In the genomic region with DNA sequence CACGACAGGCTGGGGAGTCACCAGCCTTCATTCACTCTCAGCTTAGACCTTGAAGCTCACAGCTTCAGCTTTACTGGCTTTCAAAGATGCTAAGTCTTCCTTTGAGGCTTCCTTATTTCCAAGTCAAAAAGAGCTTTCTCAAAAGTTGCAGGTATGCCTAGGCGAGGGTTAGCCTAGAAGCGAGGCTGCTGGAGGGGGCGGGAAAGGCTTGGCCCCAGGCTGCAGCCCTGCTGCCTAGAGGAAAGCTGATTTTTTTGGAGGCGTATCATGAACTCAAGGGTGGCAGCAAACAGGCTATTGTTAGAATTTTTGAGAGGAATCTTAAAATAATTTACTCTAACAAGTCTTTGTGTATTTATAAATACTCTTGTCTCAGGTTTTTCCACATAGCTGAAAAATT, we compare ENCODE assay signal across 12 cellular contexts.
"Had no signal": no experiment of that assay in that cellular context is flagged by ENCODE, and none has a peak within 500 bp of the region (broad histone marks: within the 10 kb centered on the region; RNA-seq: fewer than 3 reads in every experiment).

No MANE protein-coding gene starts in this region.

- H3K4me3 ChIP-seq: ascending aorta, gastrocnemius medialis, heart left ventricle, lung, vagina had no signal

- H3K27ac ChIP-seq: ascending aorta, heart left ventricle, neutrophil, vagina had no signal

- H3K36me3 ChIP-seq: ascending aorta, gastrocnemius medialis, neutrophil, vagina had no signal

- H3K9me3 Mint-ChIP-seq: activated CD4-positive, alpha-beta memory T cell treated with anti-CD3 and anti-CD28 coated beads for 36 hours; activated naive CD8-positive, alpha-beta T cell treated with anti-CD3 and anti-CD28 coated beads, Interleukin-2, amount 50 U/mL, for 24 hours; activated T-cell treated with anti-CD3 and anti-CD28 coated beads, Interleukin-2, amount 50 U/mL, for 4 hours; stimulated activated effector memory CD8-positive, alpha-beta T cell treated with anti-CD3 and anti-CD28 coated beads, Interleukin-12 subunit alpha, Interleukin-12 subunit beta, amount 100 ng/mL, for 72 hours had no signal

- H3K27me3 Mint-ChIP-seq: activated CD4-positive, alpha-beta memory T cell treated with anti-CD3 and anti-CD28 coated beads for 36 hours; activated naive CD8-positive, alpha-beta T cell treated with anti-CD3 and anti-CD28 coated beads, Interleukin-2, amount 50 U/mL, for 24 hours had no signal

- DNase-seq: activated CD4-positive, alpha-beta memory T cell treated with anti-CD3 and anti-CD28 coated beads for 36 hours; activated naive CD8-positive, alpha-beta T cell treated with anti-CD3 and anti-CD28 coated beads, Interleukin-2, amount 50 U/mL, for 24 hours; activated T-cell treated with anti-CD3 and anti-CD28 coated beads, Interleukin-2, amount 50 U/mL, for 4 hours; erythroblast; heart left ventricle had no signal

- H2AFZ ChIP-seq: parathyroid adenoma had no signal

- H3K36me3 Mint-ChIP-seq: activated CD4-positive, alpha-beta memory T cell treated with anti-CD3 and anti-CD28 coated beads for 36 hours; stimulated activated effector memory CD8-positive, alpha-beta T cell treated with anti-CD3 and anti-CD28 coated beads, Interleukin-12 subunit alpha, Interleukin-12 subunit beta, amount 100 ng/mL, for 72 hours had no signal

- H3K4me3 Mint-ChIP-seq: activated CD4-positive, alpha-beta memory T cell treated with anti-CD3 and anti-CD28 coated beads for 36 hours; activated naive CD8-positive, alpha-beta T cell treated with anti-CD3 and anti-CD28 coated beads, Interleukin-2, amount 50 U/mL, for 24 hours; activated T-cell treated with anti-CD3 and anti-CD28 coated beads, Interleukin-2, amount 50 U/mL, for 4 hours; stimulated activated effector memory CD8-positive, alpha-beta T cell treated with anti-CD3 and anti-CD28 coated beads, Interleukin-12 subunit alpha, Interleukin-12 subunit beta, amount 100 ng/mL, for 72 hours had no signal

- H3K79me2 ChIP-seq: parathyroid adenoma had no signal

- ATAC-seq: activated naive CD8-positive, alpha-beta T cell treated with anti-CD3 and anti-CD28 coated beads, Interleukin-2, amount 50 U/mL, for 24 hours; activated T-cell treated with anti-CD3 and anti-CD28 coated beads, Interleukin-2, amount 50 U/mL, for 4 hours; stimulated activated effector memory CD8-positive, alpha-beta T cell treated with anti-CD3 and anti-CD28 coated beads, Interleukin-12 subunit alpha, Interleukin-12 subunit beta, amount 100 ng/mL, for 72 hours had no signal

- H3K27me3 ChIP-seq: ascending aorta, gastrocnemius medialis, heart left ventricle, neutrophil, vagina had no signal

- H3K27ac Mint-ChIP-seq: activated CD4-positive, alpha-beta memory T cell treated with anti-CD3 and anti-CD28 coated beads for 36 hours; activated naive CD8-positive, alpha-beta T cell treated with anti-CD3 and anti-CD28 coated beads, Interleukin-2, amount 50 U/mL, for 24 hours; stimulated activated effector memory CD8-positive, alpha-beta T cell treated with anti-CD3 and anti-CD28 coated beads, Interleukin-12 subunit alpha, Interleukin-12 subunit beta, amount 100 ng/mL, for 72 hours had no signal

- H3K9ac ChIP-seq: parathyroid adenoma had no signal

- H3K9me3 ChIP-seq: ascending aorta, gastrocnemius medialis, heart left ventricle, neutrophil, vagina had no signal
